ENCODE assay signal across 28 cellular contexts in genomic region chr10:61735879-61736278, GRCh38.
"Had no signal": no experiment of that assay in that cellular context is flagged by ENCODE, and none has a peak within 500 bp of the region (broad histone marks: within the 10 kb centered on the region; RNA-seq: fewer than 3 reads in every experiment).

No MANE protein-coding gene starts in this region.

- H3K27ac ChIP-seq: coronary artery, dorsolateral prefrontal cortex, epithelial cell of prostate, esophagus squamous epithelium, gastrocnemius medialis, heart right ventricle, left lung, lower lobe of right lung had no signal

- H3K4me1 ChIP-seq: esophagus squamous epithelium, gastrocnemius medialis, heart right ventricle, left lung, lower lobe of right lung had no signal

- H3K9me3 ChIP-seq: esophagus squamous epithelium, gastrocnemius medialis, left lung, lower lobe of right lung, mucosa of descending colon had no signal

- H3K27me3 ChIP-seq: dorsolateral prefrontal cortex, esophagus squamous epithelium, gastrocnemius medialis, heart right ventricle, left lung had no signal

- H3K4me3 ChIP-seq: coronary artery, dorsolateral prefrontal cortex, esophagus squamous epithelium, gastrocnemius medialis, heart right ventricle, left lung, lower lobe of right lung, mucosa of descending colon had no signal

- FAIRE-seq: endometrium, islet of Langerhans, keratinocyte had no signal

- ATAC-seq: effector memory CD8-positive, alpha-beta T cell; esophagus mucosa; gastrocnemius medialis; heart right ventricle; left cardiac atrium; left lung; left ventricle myocardium superior; lower lobe of right lung; mucosa of descending colon; naive thymus-derived CD8-positive, alpha-beta T cell had no signal

- H3K36me3 ChIP-seq: esophagus squamous epithelium, gastrocnemius medialis, heart right ventricle, left lung, lower lobe of right lung had no signal

- DNase-seq: dermis blood vessel endothelial cell; dorsolateral prefrontal cortex; effector CD4-positive, alpha-beta T cell; effector memory CD8-positive, alpha-beta T cell; endodermal cell; erythroblast; esophagus squamous epithelium; foreskin fibroblast; foreskin melanocyte; gastrocnemius medialis; glutamatergic neuron; head of caudate nucleus; heart right ventricle; hippocampal formation; left cardiac atrium; left lung; left ventricle myocardium superior; lower lobe of right lung; mesenchymal stem cell; mucosa of descending colon; naive B cell; naive thymus-derived CD8-positive, alpha-beta T cell had no signal
